ENCODE assay signal across 2 cellular contexts in genomic region chr12:119683816-119684215, GRCh38.
A peak's percentile ranks its signal among the peaks of the same experiment; 100 is the strongest.
TF ChIP-seq lines count a peak whose summit lies in the region.

No MANE protein-coding gene starts in this region.

TF ChIP-seq in IMR-90, 13 proteins besides CTCF, POLR2A, EP300 and RAD21:
- TF ChIP-seq SMC3 (IDR thresholded peaks at IDR 0.05; ENCODE audit: low read depth, low read length), result no peak
- TF ChIP-seq ELK1 (IDR thresholded peaks at IDR 0.05; ENCODE audit: borderline replicate concordance, low read depth, low read length), result no peak
- no peak for TF ChIP-seq MAZ (IDR thresholded peaks at IDR 0.05; ENCODE audit: borderline replicate concordance, low read depth, low read length)
- no peak for TF ChIP-seq BHLHE40 (IDR thresholded peaks at IDR 0.05; ENCODE audit: low read depth, low read length)
- TF ChIP-seq CEBPB (IDR thresholded peaks at IDR 0.05; ENCODE audit: low read depth, low read length), result no peak
- TF ChIP-seq MAFK (IDR thresholded peaks at IDR 0.05; ENCODE audit: low read depth, low read length), result no peak
- no peak for TF ChIP-seq USF2 (IDR thresholded peaks at IDR 0.05; ENCODE audit: low read depth, low read length)
- TF ChIP-seq NFE2L2 (IDR thresholded peaks at IDR 0.05; ENCODE audit: low read depth, low read length), result no peak

TF ChIP-seq in HepG2, 621 proteins besides CTCF, POLR2A, EP300 and RAD21 (continues in another document):
- TF ChIP-seq ARHGAP35 (CRISPR knock-in tag; IDR thresholded peaks at IDR 0.05; ENCODE audit: borderline replicate concordance) (no peak), ZNF572 (CRISPR knock-in tag; IDR thresholded peaks at IDR 0.05) (no peak), PRDM10 (CRISPR knock-in tag; IDR thresholded peaks at IDR 0.05; ENCODE audit: low read depth) (0 out of 2 replicates have a peak, but pooled peaks have one; percentile 46), SPEN (CRISPR knock-in tag; IDR thresholded peaks at IDR 0.05; ENCODE audit: low read depth) (no peak), ZHX1 (CRISPR knock-in tag; IDR thresholded peaks at IDR 0.05; ENCODE audit: low read depth) (no peak), TBX3 (IDR thresholded peaks at IDR 0.05; ENCODE audit: borderline replicate concordance) (no peak), ZNF205 (CRISPR knock-in tag; IDR thresholded peaks at IDR 0.05) (no peak), ZNF441 (CRISPR knock-in tag; IDR thresholded peaks at IDR 0.05; ENCODE audit: borderline replicate concordance) (no peak), ZNF556 (CRISPR knock-in tag; IDR thresholded peaks at IDR 0.05; ENCODE audit: borderline replicate concordance) (no peak), TFAP4 (IDR thresholded peaks at IDR 0.05; ENCODE audit: borderline replicate concordance, low read depth) (no peak), ZNF121 (CRISPR knock-in tag; IDR thresholded peaks at IDR 0.05) (peak; percentile 12; the same call in 1 of the 2 replicates), ZNF513 (CRISPR knock-in tag; conservative IDR thresholded peaks at IDR 0.05) (no peak), NFKBIZ (CRISPR knock-in tag; IDR thresholded peaks at IDR 0.05) (no peak), ZHX2 (IDR thresholded peaks at IDR 0.05; ENCODE audit: low read depth) (no peak), ZHX2 (CRISPR knock-in tag; IDR thresholded peaks at IDR 0.05; ENCODE audit: borderline replicate concordance) (no peak), SRSF1 (optimal IDR thresholded peaks at IDR 0.05; ENCODE audit: low read depth, low read length) (no peak), PLRG1 (conservative IDR thresholded peaks at IDR 0.05) (no peak), ZNF644 (CRISPR knock-in tag; IDR thresholded peaks at IDR 0.05; ENCODE audit: low read depth) (no peak), USF2 (IDR thresholded peaks at IDR 0.05; ENCODE audit: low read depth, low read length) (no peak), USF2 (CRISPR knock-in tag; IDR thresholded peaks at IDR 0.05; ENCODE audit: borderline replicate concordance) (no peak), FOSL1 (CRISPR knock-in tag; IDR thresholded peaks at IDR 0.05; ENCODE audit: borderline replicate concordance) (no peak), KDM2A (CRISPR knock-in tag; IDR thresholded peaks at IDR 0.05; ENCODE audit: borderline replicate concordance, low read depth) (no peak), JUND (CRISPR knock-in tag; IDR thresholded peaks at IDR 0.05) (no peak), RXRB (CRISPR knock-in tag; IDR thresholded peaks at IDR 0.05; ENCODE audit: borderline replicate concordance) (peak; percentile 31; the same call in 1 of the 2 replicates), ZNF615 (CRISPR knock-in tag; IDR thresholded peaks at IDR 0.05; ENCODE audit: borderline replicate concordance) (no peak), MZF1 (CRISPR knock-in tag; IDR thresholded peaks at IDR 0.05; ENCODE audit: borderline replicate concordance) (no peak), HNF4A (CRISPR knock-in tag; IDR thresholded peaks at IDR 0.05) (peak; percentile 17; the same call in 1 of the 2 replicates), TOPORS (CRISPR knock-in tag; IDR thresholded peaks at IDR 0.05) (no peak), KDM6A (CRISPR knock-in tag; IDR thresholded peaks at IDR 0.05; ENCODE audit: low read depth) (peak; percentile 32; the same call in 1 of the 2 replicates), ZNF350 (CRISPR knock-in tag; IDR thresholded peaks at IDR 0.05; ENCODE audit: borderline replicate concordance, low read depth) (no peak), REXO4 (CRISPR knock-in tag; IDR thresholded peaks at IDR 0.05; ENCODE audit: borderline replicate concordance) (no peak), HOXA5 (CRISPR knock-in tag; IDR thresholded peaks at IDR 0.05) (no peak), ZNF101 (CRISPR knock-in tag; IDR thresholded peaks at IDR 0.05; ENCODE audit: borderline replicate concordance, low read depth) (no peak), ZNF552 (CRISPR knock-in tag; IDR thresholded peaks at IDR 0.05; ENCODE audit: borderline replicate concordance) (no peak), SAFB2 (CRISPR knock-in tag; IDR thresholded peaks at IDR 0.05; ENCODE audit: borderline replicate concordance, low read depth) (no peak), STAT6 (CRISPR knock-in tag; IDR thresholded peaks at IDR 0.05; ENCODE audit: borderline replicate concordance) (no peak), MAFG (CRISPR knock-in tag; IDR thresholded peaks at IDR 0.05) (no peak), SNAPC5 (CRISPR knock-in tag; IDR thresholded peaks at IDR 0.05; ENCODE audit: borderline replicate concordance) (no peak), THAP11 (CRISPR knock-in tag; IDR thresholded peaks at IDR 0.05) (no peak), ZNF333 (CRISPR knock-in tag; IDR thresholded peaks at IDR 0.05; ENCODE audit: borderline replicate concordance) (no peak)
